8 cellular contexts compared by ENCODE assay signal in the genomic region with DNA sequence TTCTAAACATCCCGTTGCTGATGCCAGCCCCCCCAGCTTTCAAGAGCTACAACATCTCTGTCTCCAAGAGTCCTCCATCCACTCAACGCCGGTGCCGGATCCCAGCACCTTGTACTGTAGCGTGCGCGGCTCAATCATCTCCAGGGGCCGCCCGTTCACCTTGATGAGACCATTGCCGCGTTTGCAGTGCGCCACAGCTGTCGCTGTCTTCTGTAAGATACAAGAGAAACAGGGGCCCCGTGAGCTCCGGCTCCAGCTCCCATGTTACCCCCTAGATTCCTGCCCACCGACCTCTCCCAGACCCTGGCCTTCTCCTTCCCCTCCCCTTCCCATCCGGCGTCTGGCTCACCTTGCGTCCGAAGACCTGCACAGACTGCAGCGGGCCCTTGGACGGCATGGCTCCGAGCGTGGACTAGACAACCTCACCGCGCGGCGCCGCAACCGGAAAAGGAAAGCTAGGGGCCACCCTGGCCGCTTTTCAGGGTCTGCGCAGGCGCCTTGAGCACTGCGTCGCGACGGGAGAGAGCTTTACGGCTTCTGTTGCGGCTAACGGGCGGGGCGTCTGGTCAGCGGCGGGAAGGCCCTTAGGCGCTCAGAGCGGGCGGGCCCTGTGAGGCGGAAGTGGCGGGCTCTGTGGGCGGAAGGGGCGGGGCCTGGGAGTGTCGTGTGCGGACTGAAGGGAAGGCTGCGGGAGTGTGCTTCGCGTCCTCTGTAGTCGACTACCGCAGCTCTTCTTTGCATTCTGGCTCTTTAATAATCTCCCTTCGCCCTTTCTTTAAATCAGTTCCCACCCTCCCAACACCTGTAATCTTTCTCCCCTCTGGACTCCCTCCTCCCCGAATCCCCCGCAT.
DNase-seq lines count a peak whose midpoint lies in the region; ATAC-seq and TF ChIP-seq lines count a peak whose summit lies in the region.

A gene (minus strand): TSS at position 451 of the 851 bp plus-strand sequence. CDS start 54 bp downstream, at position 397.

- H3K27ac ChIP-seq in VCaP (peak within 1 kb of the TSS; percentile 95), iPS-20b (ENCODE audit: low read length) (peak within 1 kb of the TSS; percentile 92), skin epidermis (peak within 1 kb of the TSS; percentile 82 to 98 (median 93))

- ATAC-seq in GM18873 (IDR thresholded peaks at IDR 0.05; ENCODE audit: low FRiP score, unreplicated experiment) (peak; percentile 66), HG03135 (IDR thresholded peaks at IDR 0.05; ENCODE audit: unreplicated experiment) (peak; percentile 79)

- peaks cover 10% of the 10 kb centered on the region; the same call in 1 of the 2 replicates for H3K4me1 ChIP-seq in iPS-20b (ENCODE audit: insufficient read depth, low read length)

- in situ Hi-C loops in ACHN (cut with HindIII; ENCODE audit: low pct_ligation_motif_present, low pct_unique_long_range_greater_than_20kb, low sequenced_read_pairs) (no loop called here), T47D (cut with HindIII; ENCODE audit: low pct_unique_long_range_greater_than_20kb, low sequenced_read_pairs) (no loop called here)

- peak within 1 kb of the TSS; percentile 100 for H3K9ac ChIP-seq in iPS-20b (ENCODE audit: low read depth, low read length)

- DNase-seq in ACHN (peak; percentile 96), NCI-H2227 (lab: John Stamatoyannopoulos, UW; ENCODE audit: unreplicated experiment) (peak; percentile 100), T47D (ENCODE audit: low read depth in 1 of 2, low spot score in 1 of 2) (peak; percentile 56 to 96)

- H3K36me3 ChIP-seq in iPS-20b (ENCODE audit: insufficient read depth, low read depth, low read length), result peaks cover 39% of the 10 kb centered on the region

- no peaks in the 10 kb centered on the region for H3K9me3 ChIP-seq in iPS-20b (ENCODE audit: insufficient read depth, low read depth, low read length)

- no peak for TF ChIP-seq CTCF in VCaP (conservative IDR thresholded peaks at IDR 0.05)

- peak within 1 kb of the TSS; percentile 99 for H3K4me3 ChIP-seq in iPS-20b (ENCODE audit: low read length)
- peak within 1 kb of the TSS; percentile 61 to 99 (median 88) for H3K4me3 ChIP-seq in skin epidermis

- H3K27me3 ChIP-seq in iPS-20b (ENCODE audit: insufficient read depth, low read length), result no peaks in the 10 kb centered on the region

Comparison
In these comparisons a context has a peak if more than half of its experiments do, and no peak if none do; other contexts are left out.
1. Peak in every context shown above with its lines: DNase-seq, ATAC-seq, H3K4me3 ChIP-seq and H3K27ac ChIP-seq.